Comparison of ENCODE assay signal across 1 cellular context in genomic region chr17:19290047-19290705, GRCh38.
TF ChIP-seq lines count a peak whose summit lies in the region.

No MANE protein-coding gene starts in this region.

TF ChIP-seq in SK-N-SH, 30 proteins besides CTCF, POLR2A, EP300 and RAD21 (continued from another document):
- TF ChIP-seq, protein P1, sequence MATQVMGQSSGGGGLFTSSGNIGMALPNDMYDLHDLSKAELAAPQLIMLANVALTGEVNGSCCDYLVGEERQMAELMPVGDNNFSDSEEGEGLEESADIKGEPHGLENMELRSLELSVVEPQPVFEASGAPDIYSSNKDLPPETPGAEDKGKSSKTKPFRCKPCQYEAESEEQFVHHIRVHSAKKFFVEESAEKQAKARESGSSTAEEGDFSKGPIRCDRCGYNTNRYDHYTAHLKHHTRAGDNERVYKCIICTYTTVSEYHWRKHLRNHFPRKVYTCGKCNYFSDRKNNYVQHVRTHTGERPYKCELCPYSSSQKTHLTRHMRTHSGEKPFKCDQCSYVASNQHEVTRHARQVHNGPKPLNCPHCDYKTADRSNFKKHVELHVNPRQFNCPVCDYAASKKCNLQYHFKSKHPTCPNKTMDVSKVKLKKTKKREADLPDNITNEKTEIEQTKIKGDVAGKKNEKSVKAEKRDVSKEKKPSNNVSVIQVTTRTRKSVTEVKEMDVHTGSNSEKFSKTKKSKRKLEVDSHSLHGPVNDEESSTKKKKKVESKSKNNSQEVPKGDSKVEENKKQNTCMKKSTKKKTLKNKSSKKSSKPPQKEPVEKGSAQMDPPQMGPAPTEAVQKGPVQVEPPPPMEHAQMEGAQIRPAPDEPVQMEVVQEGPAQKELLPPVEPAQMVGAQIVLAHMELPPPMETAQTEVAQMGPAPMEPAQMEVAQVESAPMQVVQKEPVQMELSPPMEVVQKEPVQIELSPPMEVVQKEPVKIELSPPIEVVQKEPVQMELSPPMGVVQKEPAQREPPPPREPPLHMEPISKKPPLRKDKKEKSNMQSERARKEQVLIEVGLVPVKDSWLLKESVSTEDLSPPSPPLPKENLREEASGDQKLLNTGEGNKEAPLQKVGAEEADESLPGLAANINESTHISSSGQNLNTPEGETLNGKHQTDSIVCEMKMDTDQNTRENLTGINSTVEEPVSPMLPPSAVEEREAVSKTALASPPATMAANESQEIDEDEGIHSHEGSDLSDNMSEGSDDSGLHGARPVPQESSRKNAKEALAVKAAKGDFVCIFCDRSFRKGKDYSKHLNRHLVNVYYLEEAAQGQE (IDR thresholded peaks at IDR 0.05; ENCODE audit: low read depth, low read length): no peak
